Comparison of ENCODE assay signal across 23 cellular contexts in genomic region chr11:134362192-134362901, GRCh38. TPM values are rescaled to one million over a fixed set of nuclear protein-coding genes. Genes with fewer than 3 reads are reported as not detected.
A peak's percentile ranks its signal among the peaks of the same experiment; 100 is the strongest.
DNase-seq lines count a peak whose midpoint lies in the region; ATAC-seq, FAIRE-seq and TF ChIP-seq lines count a peak whose summit lies in the region.
"Had no signal": no experiment of that assay in that cellular context is flagged by ENCODE, and none has a peak within 500 bp of the region (broad histone marks: within the 10 kb centered on the region; RNA-seq: fewer than 3 reads in every experiment).

No MANE protein-coding gene starts in this region.

- no peaks in the 10 kb centered on the region; a peak in 1 of 7 replicates for H3K4me1 ChIP-seq in H1 (replicated peaks in 1 of 4; ENCODE audit: control insufficient read depth in 3 of 4, insufficient read depth in 4 of 4, low read length in 3 of 4)
- H3K4me1 ChIP-seq in mucosa of descending colon (ENCODE audit: low read depth), result no peaks in the 10 kb centered on the region
- H3K4me1 ChIP-seq in suprapubic skin, result no peaks in the 10 kb centered on the region
- no peaks in the 10 kb centered on the region for H3K4me1 ChIP-seq in testis

- no peak overlapping the region for H4K8ac ChIP-seq in H1 (ENCODE audit: extremely low read depth, insufficient read depth, low read length)

- no peak for DNase-seq in activated naive CD4-positive, alpha-beta T cell treated with anti-CD3 and anti-CD28 coated beads for 36 hours
- DNase-seq in H1 (ENCODE audit: low read depth in 1 of 2, low spot score in 2 of 2), result no peak
- peak in 2 of 3 donors; percentile 11 to 22 for DNase-seq in mucosa of descending colon
- DNase-seq in suprapubic skin (ENCODE audit: low spot score in 2 of 2), result peak; percentile 43 to 71
- DNase-seq in natural killer cell treated with Interleukin-12 subunit alpha and Interleukin-12 subunit beta and Interleukin-15 and Interleukin-18, amount 100 ng/mL, for 72 hours (ENCODE audit: low spot score), result no peak
- DNase-seq in testis, result no peak
- no peak for DNase-seq in foreskin fibroblast
- DNase-seq: CD4-positive, alpha-beta memory T cell; DMS153; GOT3; Kasumi-1; MG63; NCI-H1048; NCI-H1436 treated with DMSO at 0.1 percent for 48 hours; NCI-H2171 treated with DMSO at 0.1 percent for 48 hours; NCI-H446 treated with DMSO at 0.1 percent for 48 hours; NCI-H748 treated with DMSO at 0.1 percent for 48 hours; SHP77 treated with DMSO at 0.1 percent for 48 hours had no signal

- H4K20me1 ChIP-seq in H1 (replicated peaks in 1 of 2; ENCODE audit: control insufficient read depth in 1 of 2, insufficient read depth in 2 of 2, low read length in 2 of 2), result no peaks in the 10 kb centered on the region

- no peaks in the 10 kb centered on the region for H3K79me1 ChIP-seq in H1 (ENCODE audit: low read depth, low read length)

- H2BK120ac ChIP-seq in H1 (replicated peaks; ENCODE audit: low read depth, low read length), result no peak overlapping the region

- peak overlapping the region; percentile 12; the same call in 1 of the 2 replicates for H2BK12ac ChIP-seq in H1 (ENCODE audit: low read depth, low read length)

- H2AFZ ChIP-seq in H1 (ENCODE audit: low read length), result no peak overlapping the region

- TF ChIP-seq RAD21 in H1 (IDR thresholded peaks at IDR 0.05 in 1 of 2, conservative IDR thresholded peaks at IDR 0.05 in 1 of 2; ENCODE audit: low read depth in 2 of 2, low read length in 2 of 2), result no peak

- H3K56ac ChIP-seq in H1 (replicated peaks; ENCODE audit: insufficient read length, low read depth, low read length), result no peak overlapping the region

- H3K23ac ChIP-seq in H1 (ENCODE audit: insufficient read length), result no peak overlapping the region

- no peaks in the 10 kb centered on the region for H3K79me2 ChIP-seq in H1 (ENCODE audit: control insufficient read depth in 1 of 2, insufficient read depth in 2 of 2, low read length in 2 of 2)

- no peak overlapping the region for H2BK15ac ChIP-seq in H1 (ENCODE audit: low read length)

- H3K36me3 ChIP-seq in H1 (ENCODE audit: control insufficient read depth in 2 of 4, insufficient read depth in 4 of 4, low read length in 3 of 4) (no peaks in the 10 kb centered on the region), mucosa of descending colon (ENCODE audit: low read depth) (no peaks in the 10 kb centered on the region), suprapubic skin (no peaks in the 10 kb centered on the region), testis (ENCODE audit: low read depth, missing control alignments) (no peaks in the 10 kb centered on the region)
- H3K36me3 ChIP-seq: MG63 had no signal

- H3K27me3 ChIP-seq in H1 (replicated peaks in 1 of 4; ENCODE audit: control insufficient read depth in 3 of 4, extremely low read depth in 1 of 4, insufficient read depth in 3 of 4, low read length in 3 of 4) (peaks cover 0 to 15% (median 5%) of the 10 kb centered on the region in 4 experiments; a peak in 6 of 7 replicates), suprapubic skin (no peaks in the 10 kb centered on the region), testis (no peaks in the 10 kb centered on the region)
- H3K27me3 ChIP-seq: MG63 had no signal

- H3K27ac Mint-ChIP-seq in activated naive CD4-positive, alpha-beta T cell treated with anti-CD3 and anti-CD28 coated beads, Interleukin-2, amount 50 U/mL, for 24 hours, result no peak overlapping the region
- no peak overlapping the region for H3K27ac Mint-ChIP-seq in activated naive CD4-positive, alpha-beta T cell treated with anti-CD3 and anti-CD28 coated beads for 36 hours
- no peak overlapping the region for H3K27ac Mint-ChIP-seq in natural killer cell treated with Interleukin-12 subunit alpha and Interleukin-12 subunit beta and Interleukin-15 and Interleukin-18, amount 100 ng/mL, for 72 hours
- H3K27ac Mint-ChIP-seq: B cell had no signal

- FAIRE-seq in H1 (lab: Jason Lieb, UNC), result no peak
- FAIRE-seq: GM12878, RCC 7860 had no signal

- no peak overlapping the region for H3K4me3 ChIP-seq in H1 (ENCODE audit: extremely low read depth in 1 of 4, insufficient read depth in 2 of 4, low read depth in 3 of 4, low read length in 4 of 4)
- H3K4me3 ChIP-seq in mucosa of descending colon, result no peak overlapping the region
- no peak overlapping the region for H3K4me3 ChIP-seq in suprapubic skin
- peak overlapping the region in 1 of 2 donors; percentile 26 for H3K4me3 ChIP-seq in testis
- no peak overlapping the region for H3K4me3 ChIP-seq in foreskin fibroblast (ENCODE audit: low read depth in 1 of 2, low read length in 2 of 2)
- H3K4me3 ChIP-seq: GM12878, MG63 had no signal

- H3K4ac ChIP-seq in H1 (replicated peaks; ENCODE audit: insufficient read length, low read depth, low read length), result no peak overlapping the region

- CTCF ChIA-PET in activated naive CD4-positive, alpha-beta T cell treated with anti-CD3 and anti-CD28 coated beads for 36 hours (lab: Charles Lee), result no interaction called here
- CTCF ChIA-PET in H1 (lab: Charles Lee; ENCODE audit: partially characterized antibody), result interaction anchor here (0.6 to 1.1 kb wide), 5 partner anchors 10 to 394 kb away, joined by 3 read pairs; no protein-coding TSS in a partner anchor

- no peak overlapping the region for H3K4me2 ChIP-seq in H1 (ENCODE audit: insufficient read depth in 1 of 2, low read depth in 2 of 2, low read length in 2 of 2)

- H3K9ac ChIP-seq in H1 (replicated peaks in 1 of 4; ENCODE audit: extremely low read depth in 1 of 4, low read depth in 3 of 4, low read length in 3 of 4), result no peak overlapping the region

- peak overlapping the region; percentile 5 for H3K4me3 Mint-ChIP-seq in activated naive CD4-positive, alpha-beta T cell treated with anti-CD3 and anti-CD28 coated beads, Interleukin-2, amount 50 U/mL, for 24 hours
- no peak overlapping the region for H3K4me3 Mint-ChIP-seq in activated naive CD4-positive, alpha-beta T cell treated with anti-CD3 and anti-CD28 coated beads for 36 hours
- no peak overlapping the region for H3K4me3 Mint-ChIP-seq in natural killer cell treated with Interleukin-12 subunit alpha and Interleukin-12 subunit beta and Interleukin-15 and Interleukin-18, amount 100 ng/mL, for 72 hours
- H3K4me3 Mint-ChIP-seq: B cell had no signal

- TF ChIP-seq EP300 in H1 (IDR thresholded peaks at IDR 0.05; ENCODE audit: borderline replicate concordance in 1 of 2, low read depth in 2 of 2, low read length in 2 of 2) (no peak), suprapubic skin (IDR thresholded peaks at IDR 0.05) (no peak)

- no peak overlapping the region for H3K14ac ChIP-seq in H1 (ENCODE audit: insufficient read length)

- no peak for ATAC-seq in mucosa of descending colon
- no peak for ATAC-seq in natural killer cell treated with Interleukin-12 subunit alpha and Interleukin-12 subunit beta and Interleukin-15 and Interleukin-18, amount 100 ng/mL, for 72 hours
- ATAC-seq: GM12878 had no signal

- no peak overlapping the region for H2AK5ac ChIP-seq in H1 (ENCODE audit: low read depth, low read length)

- no peaks in the 10 kb centered on the region for H3K36me3 Mint-ChIP-seq in activated naive CD4-positive, alpha-beta T cell treated with anti-CD3 and anti-CD28 coated beads, Interleukin-2, amount 50 U/mL, for 24 hours
- peaks cover 12% of the 10 kb centered on the region for H3K36me3 Mint-ChIP-seq in activated naive CD4-positive, alpha-beta T cell treated with anti-CD3 and anti-CD28 coated beads for 36 hours (ENCODE audit: low read depth)
- H3K36me3 Mint-ChIP-seq in natural killer cell treated with Interleukin-12 subunit alpha and Interleukin-12 subunit beta and Interleukin-15 and Interleukin-18, amount 100 ng/mL, for 72 hours, result no peaks in the 10 kb centered on the region
- H3K36me3 Mint-ChIP-seq: CD4-positive, alpha-beta memory T cell had no signal

- intact Hi-C loops in activated naive CD4-positive, alpha-beta T cell treated with anti-CD3 and anti-CD28 coated beads for 36 hours (cut with micrococcal nuclease), result no loop called here
- intact Hi-C loops in mucosa of descending colon (cut with DNase I, micrococcal nuclease), result no loop called here
- intact Hi-C loops in testis (cut with DNase I; ENCODE audit: low total_unique reads), result no loop called here

- no peaks in the 10 kb centered on the region for H3K23me2 ChIP-seq in H1 (ENCODE audit: low read depth, low read length)

- H4K91ac ChIP-seq in H1 (replicated peaks; ENCODE audit: insufficient read length, low read length), result peak overlapping the region; percentile 19

- H3K27ac ChIP-seq in H1 (ENCODE audit: low read depth, low read length) (no peak overlapping the region), suprapubic skin (no peak overlapping the region), testis (no peak overlapping the region)

- WGBS in H1 (ENCODE audit: extremely low coverage in 1 of 2, insufficient coverage in 1 of 2, insufficient read length in 1 of 2, insufficient replicate concordance in 2 of 2, low coverage in 1 of 2, low lambda C conversion rate in 2 of 2, missing lambda C conversion rate in 1 of 2), 2 experiments, result 92% methylated on average over 31 of the region's 32 CpGs; no CpG with 5 or more reads in 1 of the 2 experiments
- WGBS in suprapubic skin, result 87% methylated on average over 30 of the region's 32 CpGs
- WGBS in testis, 2 donors, result 65 to 74% methylated on average over 17 to 32 of the region's 32 CpGs

- no peak for TF ChIP-seq POLR2A in H1 (IDR thresholded peaks at IDR 0.05; ENCODE audit: control extremely low read depth in 1 of 2, low read depth in 2 of 2, low read length in 2 of 2)
- no peak for TF ChIP-seq POLR2A in suprapubic skin (IDR thresholded peaks at IDR 0.05)
- TF ChIP-seq POLR2A in testis (IDR thresholded peaks at IDR 0.05), result no peak

- no peak overlapping the region for H3K18ac ChIP-seq in H1 (ENCODE audit: extremely low read depth, low read length)

- peaks cover 2% of the 10 kb centered on the region for H3K27me3 Mint-ChIP-seq in activated naive CD4-positive, alpha-beta T cell treated with anti-CD3 and anti-CD28 coated beads, Interleukin-2, amount 50 U/mL, for 24 hours
- H3K27me3 Mint-ChIP-seq in activated naive CD4-positive, alpha-beta T cell treated with anti-CD3 and anti-CD28 coated beads for 36 hours (ENCODE audit: low read depth), result peaks cover 5% of the 10 kb centered on the region
- H3K27me3 Mint-ChIP-seq in natural killer cell treated with Interleukin-12 subunit alpha and Interleukin-12 subunit beta and Interleukin-15 and Interleukin-18, amount 100 ng/mL, for 72 hours, result peaks cover 9 to 13% of the 10 kb centered on the region in 2 donors
- H3K27me3 Mint-ChIP-seq: CD4-positive, alpha-beta memory T cell had no signal

- no peak overlapping the region for H4K5ac ChIP-seq in H1 (ENCODE audit: insufficient read length, low read depth, low read length)

- H2BK20ac ChIP-seq in H1 (ENCODE audit: low read length), result no peak overlapping the region

- H3K9me3 Mint-ChIP-seq in activated naive CD4-positive, alpha-beta T cell treated with anti-CD3 and anti-CD28 coated beads, Interleukin-2, amount 50 U/mL, for 24 hours, result no peaks in the 10 kb centered on the region
- H3K9me3 Mint-ChIP-seq in activated naive CD4-positive, alpha-beta T cell treated with anti-CD3 and anti-CD28 coated beads for 36 hours, result no peaks in the 10 kb centered on the region
- no peaks in the 10 kb centered on the region for H3K9me3 Mint-ChIP-seq in natural killer cell treated with Interleukin-12 subunit alpha and Interleukin-12 subunit beta and Interleukin-15 and Interleukin-18, amount 100 ng/mL, for 72 hours
- H3K9me3 Mint-ChIP-seq: CD4-positive, alpha-beta memory T cell had no signal

- no peak overlapping the region for H2BK5ac ChIP-seq in H1 (ENCODE audit: low read depth, low read length)

- POLR2A ChIA-PET in H1 (lab: Charles Lee; ENCODE audit: partially characterized antibody), result interaction anchor here (0.6 kb wide), 1 partner anchor 572 kb away, joined by 3 read pairs; no protein-coding TSS in a partner anchor

- H3K9me3 ChIP-seq in H1 (ENCODE audit: insufficient read depth in 2 of 2, low read depth in 1 of 2, low read length in 1 of 2) (no peaks in the 10 kb centered on the region; a peak in 1 of 4 replicates), mucosa of descending colon (no peaks in the 10 kb centered on the region), suprapubic skin (no peaks in the 10 kb centered on the region), testis (no peaks in the 10 kb centered on the region)
- H3K9me3 ChIP-seq: MG63 had no signal

- H3K4me1 Mint-ChIP-seq in activated naive CD4-positive, alpha-beta T cell treated with anti-CD3 and anti-CD28 coated beads, Interleukin-2, amount 50 U/mL, for 24 hours, result peaks cover 16% of the 10 kb centered on the region
- H3K4me1 Mint-ChIP-seq in activated naive CD4-positive, alpha-beta T cell treated with anti-CD3 and anti-CD28 coated beads for 36 hours (ENCODE audit: low read depth), result peaks cover 14% of the 10 kb centered on the region
- peaks cover 10 to 12% of the 10 kb centered on the region in 2 donors for H3K4me1 Mint-ChIP-seq in natural killer cell treated with Interleukin-12 subunit alpha and Interleukin-12 subunit beta and Interleukin-15 and Interleukin-18, amount 100 ng/mL, for 72 hours (ENCODE audit: low read depth in 2 of 2)

- TF ChIP-seq CTCF in H1 (IDR thresholded peaks at IDR 0.05; ENCODE audit: control extremely low read depth in 1 of 3, insufficient read depth in 1 of 3, low read depth in 1 of 3, low read length in 3 of 3) (no peak), mucosa of descending colon (IDR thresholded peaks at IDR 0.05) (no peak), suprapubic skin (IDR thresholded peaks at IDR 0.05) (no peak), testis (IDR thresholded peaks at IDR 0.05) (no peak), foreskin fibroblast (IDR thresholded peaks at IDR 0.05; ENCODE audit: low read depth, low read length) (no peak)

RNA-seq across cellular contexts. Expression of gene GLB1L2, which starts 30.6 kb away (rescaled TPM):
- total RNA-seq in activated naive CD4-positive, alpha-beta T cell treated with anti-CD3 and anti-CD28 coated beads for 36 hours, result 10 to 100 TPM in 1 of 2 experiments, 1 to 10 TPM in 1; 9.3 to 11.0 TPM
- 7.9 and 8.0 TPM in 2 replicates for total RNA-seq in H1 (2021; fragmentation: NEBNext Ultra II Directional; extraction: Animal tissue kit (Norgen Biotek cat#: 25700))
- 4.4 and 5.7 TPM in 2 replicates for polyA plus RNA-seq in H1 (2011; rRNA removed)
- polyA plus RNA-seq in H1 (2011; cell fraction: cytosol; rRNA removed), result 6.2 TPM
- 17.5 TPM for polyA plus RNA-seq in H1 (2011; cell fraction: nucleus; rRNA removed)
- polyA plus RNA-seq in H1 (2012, experiment 1 of 2), result 4.7 to 8.2 TPM (median 6.0 TPM) in 4 replicates
- 5.8 TPM for polyA plus RNA-seq in H1 (2012, experiment 2 of 2)
- 9.0 TPM for polyA plus RNA-seq in H1 (2013, experiment 1 of 2)
- polyA plus RNA-seq in H1 (2013, experiment 2 of 2), result 9.1 TPM
- polyA minus RNA-seq in H1 (2011; rRNA and poly(A)+ RNA removed), result 5.7 and 6.8 TPM in 2 replicates
- 2.8 TPM for polyA minus RNA-seq in H1 (2011; cell fraction: cytosol; rRNA and poly(A)+ RNA removed)
- polyA minus RNA-seq in H1 (2011; cell fraction: nucleus; rRNA and poly(A)+ RNA removed), result 3.1 TPM
- 10 to 100 TPM; 21.5 to 27.9 (median 26.9) TPM for total RNA-seq in mucosa of descending colon
- 10 to 100 TPM; 11.5 to 28.3 (median 21.8) TPM for total RNA-seq in suprapubic skin
- total RNA-seq in natural killer cell treated with Interleukin-12 subunit alpha and Interleukin-12 subunit beta and Interleukin-15 and Interleukin-18, amount 100 ng/mL, for 72 hours, result 10 to 100 TPM in 1 of 2 donors, 1 to 10 TPM in 1; 1.7 to 15.0 TPM
- total RNA-seq in testis, result 10 to 100 TPM; 29.1 to 29.9 TPM
- polyA plus RNA-seq in testis (ENCODE audit: insufficient read depth, low read depth, low replicate concordance), result 18.5 TPM
- total RNA-seq: OCI-LY7 had no signal

RNA-seq across cellular contexts. Expression of gene B3GAT1, which starts 49.7 kb away (rescaled TPM):
- total RNA-seq in activated naive CD4-positive, alpha-beta T cell treated with anti-CD3 and anti-CD28 coated beads for 36 hours, result under 1 TPM in 1 of 2 experiments, not detected in 1; 0.05 TPM
- 32.4 and 35.0 TPM in 2 replicates for total RNA-seq in H1 (2021; fragmentation: NEBNext Ultra II Directional; extraction: Animal tissue kit (Norgen Biotek cat#: 25700))
- polyA plus RNA-seq in H1 (2011; rRNA removed) (19.7 and 27.0 TPM in 2 replicates), testis (ENCODE audit: insufficient read depth, low read depth, low replicate concordance) (2.7 TPM)
- polyA plus RNA-seq in H1 (2011; cell fraction: cytosol; rRNA removed), result 18.2 TPM
- polyA plus RNA-seq in H1 (2011; cell fraction: nucleus; rRNA removed), result 46.6 TPM
- 22.6 to 25.8 TPM (median 24.3 TPM) in 4 replicates for polyA plus RNA-seq in H1 (2012, experiment 1 of 2)
- polyA plus RNA-seq in H1 (2012, experiment 2 of 2), result 23.0 TPM
- 16.5 TPM for polyA plus RNA-seq in H1 (2013, experiment 1 of 2)
- polyA plus RNA-seq in H1 (2013, experiment 2 of 2), result 16.3 TPM
- 10.1 and 12.8 TPM in 2 replicates for polyA minus RNA-seq in H1 (2011; rRNA and poly(A)+ RNA removed)
- polyA minus RNA-seq in H1 (2011; cell fraction: cytosol; rRNA and poly(A)+ RNA removed), result 15.9 TPM
- 20.5 TPM for polyA minus RNA-seq in H1 (2011; cell fraction: nucleus; rRNA and poly(A)+ RNA removed)
- total RNA-seq in mucosa of descending colon (under 1 TPM; 0.09 to 0.38 (median 0.22) TPM), suprapubic skin (under 1 TPM; 0.26 to 0.93 (median 0.36) TPM), testis (1 to 10 TPM; 3.0 to 4.3 TPM)
- 10 to 100 TPM in 1 of 2 donors, 1 to 10 TPM in 1; 5.4 to 10.2 TPM for total RNA-seq in natural killer cell treated with Interleukin-12 subunit alpha and Interleukin-12 subunit beta and Interleukin-15 and Interleukin-18, amount 100 ng/mL, for 72 hours
- total RNA-seq: B cell, OCI-LY7 had no signal
- polyA plus RNA-seq: CD4-positive, alpha-beta memory T cell; GM12878 had no signal

Comparison
In these comparisons a context has a peak if more than half of its experiments do, and no peak if none do; other contexts are left out.
1. DNase-seq: peak in mucosa of descending colon (2 of 3) and suprapubic skin (2 of 2); none in activated naive CD4-positive, alpha-beta T cell treated with anti-CD3 and anti-CD28 coated beads for 36 hours (single experiment), H1 (0 of 2), natural killer cell treated with Interleukin-12 subunit alpha and Interleukin-12 subunit beta and Interleukin-15 and Interleukin-18, amount 100 ng/mL, for 72 hours (single experiment), testis (single experiment) and foreskin fibroblast (0 of 2).